In genomic region chr12:57842342-57843294, GRCh38 we compare ENCODE assay signal across 8 cellular contexts. TPM values are rescaled to one million over a fixed set of nuclear protein-coding genes. Genes with fewer than 3 reads are reported as not detected.
DNase-seq lines count a peak whose midpoint lies in the region; ATAC-seq and TF ChIP-seq lines count a peak whose summit lies in the region.

No MANE protein-coding gene starts in this region.

- in situ Hi-C loops in GM13976 (cut with MboI; ENCODE audit: low sequenced_read_pairs, unreplicated experiment), result no loop called here

- peaks cover 6% of the 10 kb centered on the region for H3F3A ChIP-seq in Loucy (ENCODE audit: low read depth)

- DNase-seq in AG10803 (ENCODE audit: low read depth) (no peak), cardiac fibroblast (ENCODE audit: low read depth in 2 of 2) (peak; percentile 13 to 34), natural killer cell (no peak), GM13976 (ENCODE audit: low spot score) (no peak)
- DNase-seq in activated CD8-positive, alpha-beta memory T cell treated with anti-CD3 and anti-CD28 coated beads, Interleukin-2, amount 50 U/mL, for 48 hours, result no peak

- no peaks in the 10 kb centered on the region for H3K27me3 Mint-ChIP-seq in natural killer cell (ENCODE audit: low read depth in 2 of 2)

- H3K27me3 ChIP-seq in Loucy (ENCODE audit: insufficient read depth, low read length, poor library complexity, severe bottlenecking), result no peaks in the 10 kb centered on the region

- peaks cover 75% of the 10 kb centered on the region for H4K20me1 ChIP-seq in Loucy (ENCODE audit: insufficient read depth, low read length, poor library complexity, severe bottlenecking)

- intact Hi-C loops in natural killer cell (cut with micrococcal nuclease), result no loop called here

- no peaks in the 10 kb centered on the region for H3K36me3 ChIP-seq in Loucy (ENCODE audit: insufficient read depth, low read length)

- no peaks in the 10 kb centered on the region for H3K9me3 ChIP-seq in Loucy (ENCODE audit: insufficient read depth, low read depth, low read length)

- peak overlapping the region; percentile 83 for H3K4me2 ChIP-seq in Loucy (ENCODE audit: low read depth, low read length, poor library complexity, severe bottlenecking)

- no peaks in the 10 kb centered on the region for H3K9me2 ChIP-seq in Loucy (replicated peaks; ENCODE audit: low read depth, low read length)

- H2AFZ ChIP-seq in Loucy (ENCODE audit: low read length), result no peak overlapping the region

- H3K4me3 Mint-ChIP-seq in natural killer cell, result peak overlapping the region; percentile 86

- no peak for TF ChIP-seq CTCF in AG10803 (conservative IDR thresholded peaks at IDR 0.05; ENCODE audit: low read length)
- TF ChIP-seq CTCF in Loucy (conservative IDR thresholded peaks at IDR 0.05; ENCODE audit: low read length), result no peak
- TF ChIP-seq CTCF in cardiac fibroblast (IDR thresholded peaks at IDR 0.05; ENCODE audit: low read depth, low read length), result no peak
- no peak for TF ChIP-seq CTCF in natural killer cell (IDR thresholded peaks at IDR 0.05)
- TF ChIP-seq CTCF in GM13976 (IDR thresholded peaks at IDR 0.05; ENCODE audit: borderline replicate concordance, control extremely low read depth, extremely low read depth, insufficient read depth, missing control alignments), result no peak

- no peaks in the 10 kb centered on the region for H3K36me3 Mint-ChIP-seq in natural killer cell

- peaks cover 72% of the 10 kb centered on the region for H3K4me1 ChIP-seq in Loucy (ENCODE audit: insufficient read depth, low read length, poor library complexity, severe bottlenecking)

- H3K9me3 Mint-ChIP-seq in natural killer cell, result no peaks in the 10 kb centered on the region

- peaks cover 70 to 75% of the 10 kb centered on the region in 2 donors for H3K4me1 Mint-ChIP-seq in natural killer cell

- H3K4me3 ChIP-seq in AG10803 (ENCODE audit: low read length) (peak overlapping the region; percentile 96), Loucy (ENCODE audit: low read length, poor library complexity, severe bottlenecking) (peak overlapping the region; percentile 97), cardiac fibroblast (replicated peaks in 1 of 2; ENCODE audit: low read depth in 2 of 2, low read length in 2 of 2) (peak overlapping the region; percentile 24 to 100)

- H3K79me2 ChIP-seq in Loucy (ENCODE audit: insufficient read depth, low read length), result peaks cover 88% of the 10 kb centered on the region

- no peak for ATAC-seq in natural killer cell
- no peak for ATAC-seq in HG03457 (IDR thresholded peaks at IDR 0.05; ENCODE audit: unreplicated experiment)
- no peak for ATAC-seq in GM21526 (IDR thresholded peaks at IDR 0.05; ENCODE audit: low FRiP score, unreplicated experiment)

- peak overlapping the region; percentile 75 to 95 for H3K27ac Mint-ChIP-seq in natural killer cell

- H3K9ac ChIP-seq in Loucy (ENCODE audit: low read depth, low read length, poor library complexity, severe bottlenecking), result peak overlapping the region; percentile 93

RNA-seq across cellular contexts. Expression of gene CTDSP2, which starts 3.9 kb away (rescaled TPM):
- total RNA-seq in natural killer cell, result 100 to 1,000 TPM in 2 of 3 donors, 10 to 100 TPM in 1; 93.8 to 135 (median 123) TPM

RNA-seq across cellular contexts. Expression of gene AVIL, which starts 24.1 kb away (rescaled TPM):
- 1 to 10 TPM in 2 of 3 donors, under 1 TPM in 1; 0.45 to 2.2 (median 1.3) TPM for total RNA-seq in natural killer cell

Comparison
In these comparisons a context has a peak if more than half of its experiments do, and no peak if none do; other contexts are left out.
1. DNase-seq: peak in cardiac fibroblast (2 of 2); none in AG10803 (single experiment), natural killer cell (single experiment), GM13976 (single experiment) and activated CD8-positive, alpha-beta memory T cell treated with anti-CD3 and anti-CD28 coated beads, Interleukin-2, amount 50 U/mL, for 48 hours (single experiment).
2. Peak in every context shown above with its lines, with median percentiles within 50 percentile points of each other: H3K4me3 ChIP-seq.